In the genomic region with DNA sequence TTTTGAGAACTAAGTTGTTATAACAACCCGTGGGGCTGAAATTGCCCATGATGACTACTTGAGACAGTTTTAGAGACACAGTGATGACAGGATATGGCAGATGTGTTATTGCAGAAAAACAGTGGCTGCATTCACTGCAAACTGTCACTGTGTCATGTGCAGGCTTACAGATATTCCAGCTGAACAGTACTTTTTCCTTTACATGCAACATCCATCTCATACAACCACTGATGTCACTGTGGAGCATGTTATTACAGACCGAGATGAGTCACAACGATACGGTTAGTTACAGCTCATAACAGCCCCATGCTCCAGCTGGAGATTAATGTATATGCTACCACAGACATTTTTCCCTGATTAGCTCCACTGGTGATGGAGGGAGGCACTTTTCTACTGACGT, we compare ENCODE assay signal across 8 cellular contexts.
DNase-seq lines count a peak whose midpoint lies in the region; ATAC-seq lines count a peak whose summit lies in the region.

No MANE protein-coding gene starts in this region.

- peak; percentile 95 for ATAC-seq in HG02571 (IDR thresholded peaks at IDR 0.05; ENCODE audit: unreplicated experiment)
- no peak for ATAC-seq in activated CD8-positive, alpha-beta memory T cell treated with anti-CD3 and anti-CD28 coated beads, Interleukin-2, amount 10 ng/mL, durations not matched to agents 7 days and 5 days

- no peaks in the 10 kb centered on the region for H3K27me3 Mint-ChIP-seq in activated CD8-positive, alpha-beta memory T cell treated with anti-CD3 and anti-CD28 coated beads, Interleukin-2, amount 10 ng/mL, durations not matched to agents 7 days and 5 days

- H3K36me3 Mint-ChIP-seq in activated CD8-positive, alpha-beta memory T cell treated with anti-CD3 and anti-CD28 coated beads, Interleukin-2, amount 10 ng/mL, durations not matched to agents 7 days and 5 days = no peaks in the 10 kb centered on the region

- H3K4me3 Mint-ChIP-seq in activated CD8-positive, alpha-beta memory T cell treated with anti-CD3 and anti-CD28 coated beads, Interleukin-2, amount 10 ng/mL, durations not matched to agents 7 days and 5 days = no peak overlapping the region

- CTCF ChIA-PET in activated CD8-positive, alpha-beta memory T cell treated with anti-CD3 and anti-CD28 coated beads, Interleukin-2, amount 10 ng/mL, durations not matched to agents 7 days and 5 days (lab: Charles Lee) = no interaction called here

- H3K4me1 Mint-ChIP-seq in activated CD8-positive, alpha-beta memory T cell treated with anti-CD3 and anti-CD28 coated beads, Interleukin-2, amount 10 ng/mL, durations not matched to agents 7 days and 5 days = no peaks in the 10 kb centered on the region

- no peaks in the 10 kb centered on the region for H3K9me3 Mint-ChIP-seq in activated CD8-positive, alpha-beta memory T cell treated with anti-CD3 and anti-CD28 coated beads, Interleukin-2, amount 10 ng/mL, durations not matched to agents 7 days and 5 days (ENCODE audit: low read depth)

- no peak overlapping the region for H3K27ac Mint-ChIP-seq in activated CD8-positive, alpha-beta memory T cell treated with anti-CD3 and anti-CD28 coated beads, Interleukin-2, amount 10 ng/mL, durations not matched to agents 7 days and 5 days

- DNase-seq in DMS 273 (lab: John Stamatoyannopoulos, UW; ENCODE audit: unreplicated experiment) (peak; percentile 20), DMS 273 treated with DMSO at 0.1 percent for 48 hours (lab: John Stamatoyannopoulos, UW) (no peak), LHCN-M2 (ENCODE audit: low read depth) (peak; percentile 56), putamen (ENCODE audit: low spot score) (peak; percentile 19), AG08395 (ENCODE audit: low spot score) (no peak), DMS114 treated with DMSO at 0.1 percent for 48 hours (lab: John Stamatoyannopoulos, UW; ENCODE audit: unreplicated experiment) (no peak)
- no peak for DNase-seq in activated CD8-positive, alpha-beta memory T cell treated with anti-CD3 and anti-CD28 coated beads, Interleukin-2, amount 10 ng/mL, durations not matched to agents 7 days and 5 days

Comparison
In these comparisons a context has a peak if more than half of its experiments do, and no peak if none do; other contexts are left out.
1. DNase-seq: peak in DMS 273 (single experiment), LHCN-M2 (single experiment) and putamen (single experiment); none in DMS 273 treated with DMSO at 0.1 percent for 48 hours (single experiment), AG08395 (single experiment), activated CD8-positive, alpha-beta memory T cell treated with anti-CD3 and anti-CD28 coated beads, Interleukin-2, amount 10 ng/mL, durations not matched to agents 7 days and 5 days (single experiment) and DMS114 treated with DMSO at 0.1 percent for 48 hours (single experiment).